17 cellular contexts compared by ENCODE assay signal in the genomic region with DNA sequence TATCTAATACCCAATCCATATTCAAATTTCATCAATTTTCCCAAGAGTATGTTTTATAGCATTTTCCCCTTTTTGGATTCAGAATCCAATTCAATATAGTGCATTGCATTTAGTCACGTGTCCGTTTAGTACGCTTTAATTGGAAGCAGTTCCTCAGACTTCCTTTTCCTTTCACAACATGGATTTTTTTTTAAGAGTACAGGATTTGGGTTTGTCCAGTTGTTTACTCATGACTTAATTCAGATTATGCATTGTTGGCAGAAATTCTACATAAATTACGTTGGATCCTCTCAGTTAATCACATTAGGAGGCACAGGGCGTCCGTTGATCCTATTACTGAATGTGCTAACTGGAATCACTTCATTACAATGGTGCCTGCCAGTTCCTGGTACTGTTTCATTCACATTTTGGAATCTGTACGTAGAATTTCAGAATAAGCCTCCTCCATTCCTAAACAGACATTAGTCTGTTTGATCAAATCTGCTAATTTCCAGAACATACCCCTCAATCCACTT.
"Had no signal": no experiment of that assay in that cellular context is flagged by ENCODE, and none has a peak within 500 bp of the region (broad histone marks: within the 10 kb centered on the region; RNA-seq: fewer than 3 reads in every experiment).

No MANE protein-coding gene starts in this region.

- H3K4me3 ChIP-seq: esophagus squamous epithelium, mucosa of descending colon, right atrium auricular region, skin epidermis had no signal

- H3K4me1 ChIP-seq: esophagus squamous epithelium, foreskin keratinocyte, right atrium auricular region had no signal

- H3K27ac ChIP-seq: esophagus squamous epithelium, foreskin keratinocyte, right atrium auricular region, skin epidermis had no signal

- DNase-seq: activated CD4-positive, alpha-beta T cell treated with anti-CD3 and anti-CD28 coated beads for 1 hour; activated CD4-positive, alpha-beta T cell treated with anti-CD3 and anti-CD28 coated beads, Interleukin-2, amount 50 U/mL, for 4 hours; activated naive CD4-positive, alpha-beta T cell; activated naive CD8-positive, alpha-beta T cell treated with anti-CD3 and anti-CD28 coated beads, Interleukin-2, amount 10 ng/mL, durations not matched to agents 7 days and 5 days; activated T-cell treated with anti-CD3 and anti-CD28 coated beads for 4 hours; esophagus squamous epithelium; foreskin keratinocyte; immature natural killer cell; mucosa of descending colon; naive thymus-derived CD4-positive, alpha-beta T cell; stimulated activated CD4-positive, alpha-beta T cell treated with anti-CD3 and anti-CD28 coated beads, Interleukin-4, amount 100 ng/mL, for 24 hours; stimulated activated naive CD4-positive, alpha-beta T cell; trophoblast cell had no signal

- H3K9me3 ChIP-seq: esophagus squamous epithelium, mucosa of descending colon, right atrium auricular region had no signal

- H3K36me3 ChIP-seq: esophagus squamous epithelium, right atrium auricular region had no signal

- H3K27me3 ChIP-seq: foreskin keratinocyte, right atrium auricular region had no signal

- FAIRE-seq: bronchial epithelial cell had no signal

- ATAC-seq: foreskin keratinocyte; mucosa of descending colon; naive thymus-derived CD4-positive, alpha-beta T cell; SK-N-SH treated with all-trans-retinoic acid at 6 μM for 48 hours had no signal
